1 cellular context compared by ENCODE assay signal in the genomic region with DNA sequence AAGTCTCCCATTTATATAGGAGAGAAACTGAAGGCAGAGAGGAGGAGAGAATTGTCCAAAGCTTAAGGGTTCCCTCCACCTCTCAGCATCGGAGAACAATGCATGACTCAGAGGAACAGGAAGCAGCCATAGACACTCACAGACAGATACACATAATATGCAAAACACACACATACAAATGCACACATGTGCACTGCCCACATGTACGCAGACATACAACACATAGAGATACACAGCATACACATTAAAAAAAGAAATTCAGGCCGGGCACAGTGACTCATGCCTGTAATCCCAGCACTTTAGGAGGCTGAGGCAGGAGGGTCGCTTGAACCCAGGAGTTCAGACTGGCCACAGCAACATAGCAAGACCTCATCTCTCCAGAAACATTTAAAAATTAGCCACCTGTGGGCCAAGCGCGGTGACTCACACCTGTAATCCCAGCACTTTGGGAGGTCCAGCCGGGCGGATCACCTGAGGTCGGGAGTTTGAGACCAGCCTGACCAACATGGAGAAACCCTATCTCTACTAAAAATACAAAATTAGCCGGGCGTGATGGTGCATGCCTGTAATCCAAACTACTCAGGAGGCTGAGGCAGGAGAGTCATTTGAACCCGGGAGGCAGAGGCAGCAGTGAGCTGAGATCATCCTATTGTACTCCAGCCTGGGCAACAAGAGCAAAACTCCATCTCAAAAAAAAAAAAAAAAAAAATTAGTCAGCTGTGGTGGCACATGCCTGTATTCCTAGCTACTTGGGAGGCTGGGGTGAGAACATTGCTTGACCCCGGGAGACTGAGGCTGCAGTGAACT.
A peak's percentile ranks its signal among the peaks of the same experiment; 100 is the strongest.
TF ChIP-seq lines count a peak whose summit lies in the region.

No MANE protein-coding gene starts in this region.

TF ChIP-seq in endothelial cell of umbilical vein, 7 proteins besides CTCF, POLR2A, EP300 and RAD21:
- TF ChIP-seq POLR2AphosphoS5 (IDR thresholded peaks at IDR 0.05; ENCODE audit: insufficient read depth, low read depth, low read length) (peak; percentile 39), FOS (IDR thresholded peaks at IDR 0.05; ENCODE audit: borderline replicate concordance, insufficient read depth, low read length) (peak; percentile 86), EZH2 (IDR thresholded peaks at IDR 0.05; ENCODE audit: borderline replicate concordance, low read depth, low read length, severe bottlenecking) (no peak), JUN (IDR thresholded peaks at IDR 0.05; ENCODE audit: borderline replicate concordance, insufficient read depth, insufficient read length, low read depth) (peak; percentile 60)
TF ChIP-seq in endothelial cell of umbilical vein: peak in this region for 3.
